In the genomic region with DNA sequence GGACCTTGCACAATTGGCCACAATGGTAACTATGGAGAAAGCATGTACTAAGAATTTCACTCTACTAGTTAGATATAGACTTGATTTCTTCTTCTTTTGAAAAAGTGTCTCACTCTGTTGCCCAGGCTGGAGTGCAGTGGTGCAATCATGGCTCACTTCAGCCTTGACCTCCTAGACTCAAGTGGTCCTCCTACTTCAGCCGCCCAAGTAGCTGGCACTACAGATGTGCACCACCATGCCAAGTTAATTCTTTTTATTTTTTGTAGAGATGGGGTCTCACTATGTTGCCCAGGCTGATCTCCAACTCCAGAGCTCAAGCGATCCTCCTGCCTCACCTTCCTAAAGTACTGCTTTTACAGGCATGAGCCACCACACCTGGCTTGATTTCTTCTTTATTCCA, we compare ENCODE assay signal across 39 cellular contexts.
"Had no signal": no experiment of that assay in that cellular context is flagged by ENCODE, and none has a peak within 500 bp of the region (broad histone marks: within the 10 kb centered on the region; RNA-seq: fewer than 3 reads in every experiment).

No MANE protein-coding gene starts in this region.

- H3K36me3 Mint-ChIP-seq: activated naive CD4-positive, alpha-beta T cell treated with anti-CD3 and anti-CD28 coated beads, Interleukin-2, amount 10 ng/mL, durations not matched to agents 7 days and 5 days; activated naive CD4-positive, alpha-beta T cell treated with anti-CD3 and anti-CD28 coated beads, Interleukin-2, amount 50 U/mL, for 24 hours; activated naive CD4-positive, alpha-beta T cell treated with anti-CD3 and anti-CD28 coated beads, Interleukin-2, amount 50 U/mL, for 72 hours; activated naive CD8-positive, alpha-beta T cell; activated naive CD8-positive, alpha-beta T cell treated with anti-CD3 and anti-CD28 coated beads for 36 hours; activated naive CD8-positive, alpha-beta T cell treated with anti-CD3 and anti-CD28 coated beads, Interleukin-2, amount 10 ng/mL, durations not matched to agents 7 days and 5 days; brain had no signal

- FAIRE-seq: astrocyte, bronchial epithelial cell had no signal

- H3K4me3 Mint-ChIP-seq: activated naive CD4-positive, alpha-beta T cell treated with anti-CD3 and anti-CD28 coated beads for 36 hours; activated naive CD4-positive, alpha-beta T cell treated with anti-CD3 and anti-CD28 coated beads, Interleukin-2, amount 10 ng/mL, durations not matched to agents 7 days and 5 days; activated naive CD4-positive, alpha-beta T cell treated with anti-CD3 and anti-CD28 coated beads, Interleukin-2, amount 50 U/mL, for 24 hours; activated naive CD8-positive, alpha-beta T cell; activated naive CD8-positive, alpha-beta T cell treated with anti-CD3 and anti-CD28 coated beads for 36 hours; activated naive CD8-positive, alpha-beta T cell treated with anti-CD3 and anti-CD28 coated beads, Interleukin-2, amount 10 ng/mL, durations not matched to agents 7 days and 5 days; activated naive CD8-positive, alpha-beta T cell treated with anti-CD3 and anti-CD28 coated beads, Interleukin-2, amount 50 U/mL, for 24 hours; activated T-cell treated with anti-CD3 and anti-CD28 coated beads, Interleukin-2, amount 50 U/mL, for 24 hours; activated T-cell treated with anti-CD3 and anti-CD28 coated beads, Interleukin-2, amount 50 U/mL, for 4 hours; activated T-cell treated with anti-CD3 and anti-CD28 coated beads, Interleukin-2, amount 50 U/mL, for 72 hours; activated T-helper 1 cell treated with anti-CD3 and anti-CD28 coated beads, Interleukin-12 subunit alpha, Interleukin-12 subunit beta, Interleukin-2, Interleukin-4 antibody, amounts not matched to agents 30 ng/mL and 10 ng/mL and 1 ng/mL, durations not matched to agents 14 hours and 24 hours and 36 hours; activated T-helper 17 cell treated with anti-CD3 and anti-CD28 coated beads, Interleukin-2, amount 50 U/mL, for 72 hours; brain; central memory CD8-positive, alpha-beta T cell had no signal

- H3K4me1 ChIP-seq: adrenal gland, ascending aorta, breast epithelium had no signal

- H3K9me3 ChIP-seq: adrenal gland, ascending aorta, body of pancreas, breast epithelium had no signal

- H3K9me3 Mint-ChIP-seq: activated naive CD4-positive, alpha-beta T cell treated with anti-CD3 and anti-CD28 coated beads for 36 hours; activated naive CD4-positive, alpha-beta T cell treated with anti-CD3 and anti-CD28 coated beads, Interleukin-2, amount 10 ng/mL, durations not matched to agents 7 days and 5 days; activated naive CD4-positive, alpha-beta T cell treated with anti-CD3 and anti-CD28 coated beads, Interleukin-2, amount 50 U/mL, for 24 hours; activated naive CD4-positive, alpha-beta T cell treated with anti-CD3 and anti-CD28 coated beads, Interleukin-2, amount 50 U/mL, for 72 hours; activated naive CD8-positive, alpha-beta T cell treated with anti-CD3 and anti-CD28 coated beads for 36 hours; activated naive CD8-positive, alpha-beta T cell treated with anti-CD3 and anti-CD28 coated beads, Interleukin-2, amount 10 ng/mL, durations not matched to agents 7 days and 5 days; activated naive CD8-positive, alpha-beta T cell treated with anti-CD3 and anti-CD28 coated beads, Interleukin-2, amount 50 U/mL, for 24 hours; activated T-cell treated with anti-CD3 and anti-CD28 coated beads, Interleukin-2, amount 50 U/mL, for 24 hours; activated T-cell treated with anti-CD3 and anti-CD28 coated beads, Interleukin-2, amount 50 U/mL, for 4 hours; activated T-cell treated with anti-CD3 and anti-CD28 coated beads, Interleukin-2, amount 50 U/mL, for 72 hours; activated T-helper 1 cell treated with anti-CD3 and anti-CD28 coated beads, Interleukin-12 subunit alpha, Interleukin-12 subunit beta, Interleukin-2, Interleukin-4 antibody, amounts not matched to agents 30 ng/mL and 10 ng/mL and 1 ng/mL, durations not matched to agents 14 hours and 24 hours and 36 hours; activated T-helper 17 cell treated with anti-CD3 and anti-CD28 coated beads, Interleukin-2, amount 50 U/mL, for 72 hours; activated T-helper 2 cell treated with anti-CD3 and anti-CD28 coated beads, Interferon-gamma antibody, Interleukin-2, Interleukin-4, amounts not matched to agents 10 μg/mL and 5 μg/mL and 100 μg/mL, durations not matched to agents 14 hours and 24 hours and 36 hours; central memory CD8-positive, alpha-beta T cell had no signal

- ATAC-seq: activated naive CD4-positive, alpha-beta T cell treated with anti-CD3 and anti-CD28 coated beads, Interleukin-2, amount 50 U/mL, for 72 hours; activated naive CD8-positive, alpha-beta T cell treated with anti-CD3 and anti-CD28 coated beads, Interleukin-2, amount 50 U/mL, for 24 hours; activated T-cell treated with anti-CD3 and anti-CD28 coated beads, Interleukin-2, amount 50 U/mL, for 4 hours; activated T-cell treated with anti-CD3 and anti-CD28 coated beads, Interleukin-2, amount 50 U/mL, for 72 hours; activated T-helper 17 cell treated with anti-CD3 and anti-CD28 coated beads, Interleukin-2, amount 50 U/mL, for 72 hours; body of pancreas had no signal

- H3K27ac ChIP-seq: adrenal gland, ascending aorta, body of pancreas, brain microvascular endothelial cell, breast epithelium, cardiac muscle cell had no signal

- H3K4me3 ChIP-seq: adrenal gland, ascending aorta, body of pancreas, breast epithelium, cardiac muscle cell had no signal

- H3K4me1 Mint-ChIP-seq: activated naive CD4-positive, alpha-beta T cell treated with anti-CD3 and anti-CD28 coated beads, Interleukin-2, amount 10 ng/mL, durations not matched to agents 7 days and 5 days; activated naive CD4-positive, alpha-beta T cell treated with anti-CD3 and anti-CD28 coated beads, Interleukin-2, amount 50 U/mL, for 24 hours; activated naive CD8-positive, alpha-beta T cell treated with anti-CD3 and anti-CD28 coated beads, Interleukin-2, amount 10 ng/mL, durations not matched to agents 7 days and 5 days; activated T-helper 17 cell treated with anti-CD3 and anti-CD28 coated beads, Interleukin-2, amount 50 U/mL, for 72 hours; brain; central memory CD8-positive, alpha-beta T cell had no signal

- H3K27ac Mint-ChIP-seq: activated naive CD4-positive, alpha-beta T cell treated with anti-CD3 and anti-CD28 coated beads for 36 hours; activated naive CD4-positive, alpha-beta T cell treated with anti-CD3 and anti-CD28 coated beads, Interleukin-2, amount 10 ng/mL, durations not matched to agents 7 days and 5 days; activated naive CD4-positive, alpha-beta T cell treated with anti-CD3 and anti-CD28 coated beads, Interleukin-2, amount 50 U/mL, for 24 hours; activated naive CD4-positive, alpha-beta T cell treated with anti-CD3 and anti-CD28 coated beads, Interleukin-2, amount 50 U/mL, for 72 hours; activated naive CD8-positive, alpha-beta T cell; activated naive CD8-positive, alpha-beta T cell treated with anti-CD3 and anti-CD28 coated beads for 36 hours; activated naive CD8-positive, alpha-beta T cell treated with anti-CD3 and anti-CD28 coated beads, Interleukin-2, amount 10 ng/mL, durations not matched to agents 7 days and 5 days; activated naive CD8-positive, alpha-beta T cell treated with anti-CD3 and anti-CD28 coated beads, Interleukin-2, amount 50 U/mL, for 24 hours; activated T-cell treated with anti-CD3 and anti-CD28 coated beads, Interleukin-2, amount 50 U/mL, for 24 hours; activated T-cell treated with anti-CD3 and anti-CD28 coated beads, Interleukin-2, amount 50 U/mL, for 72 hours; activated T-helper 1 cell treated with anti-CD3 and anti-CD28 coated beads, Interleukin-12 subunit alpha, Interleukin-12 subunit beta, Interleukin-2, Interleukin-4 antibody, amounts not matched to agents 30 ng/mL and 10 ng/mL and 1 ng/mL, durations not matched to agents 14 hours and 24 hours and 36 hours; activated T-helper 17 cell treated with anti-CD3 and anti-CD28 coated beads, Interleukin-2, amount 50 U/mL, for 72 hours; activated T-helper 2 cell treated with anti-CD3 and anti-CD28 coated beads, Interferon-gamma antibody, Interleukin-2, Interleukin-4, amounts not matched to agents 10 μg/mL and 5 μg/mL and 100 μg/mL, durations not matched to agents 14 hours and 24 hours and 36 hours; brain had no signal

- H3K36me3 ChIP-seq: adrenal gland, ascending aorta, brain microvascular endothelial cell, breast epithelium, cardiac muscle cell had no signal

- H3K27me3 ChIP-seq: ascending aorta, body of pancreas, brain microvascular endothelial cell, breast epithelium, cardiac muscle cell had no signal

- DNase-seq: activated effector memory CD4-positive, alpha-beta T cell treated with anti-CD3 and anti-CD28 coated beads, Interleukin-2, amount 50 U/mL, for 16 hours; activated effector memory CD4-positive, alpha-beta T cell treated with Interleukin-2 at 50 U/mL for 16 hours; activated gamma-delta T cell; activated gamma-delta T cell treated with Interleukin-2 at 50 U/mL for 16 hours; activated naive CD4-positive, alpha-beta T cell; activated naive CD4-positive, alpha-beta T cell treated with anti-CD3 and anti-CD28 coated beads for 36 hours; activated naive CD4-positive, alpha-beta T cell treated with anti-CD3 and anti-CD28 coated beads, Interleukin-2, amount 10 ng/mL, durations not matched to agents 7 days and 5 days; activated naive CD4-positive, alpha-beta T cell treated with anti-CD3 and anti-CD28 coated beads, Interleukin-2, amount 50 U/mL, for 16 hours; activated naive CD4-positive, alpha-beta T cell treated with Interleukin-2 at 50 U/mL for 16 hours; activated naive CD8-positive, alpha-beta T cell treated with anti-CD3 and anti-CD28 coated beads for 36 hours; activated naive CD8-positive, alpha-beta T cell treated with anti-CD3 and anti-CD28 coated beads, Interleukin-2, amount 10 ng/mL, durations not matched to agents 7 days and 5 days; activated naive CD8-positive, alpha-beta T cell treated with anti-CD3 and anti-CD28 coated beads, Interleukin-2, amount 50 U/mL, for 24 hours; activated T-cell treated with anti-CD3 and anti-CD28 coated beads, Interleukin-2, amount 50 U/mL, for 24 hours; activated T-cell treated with anti-CD3 and anti-CD28 coated beads, Interleukin-2, amount 50 U/mL, for 4 hours; activated T-cell treated with anti-CD3 and anti-CD28 coated beads, Interleukin-2, amount 50 U/mL, for 48 hours; activated T-cell treated with anti-CD3 and anti-CD28 coated beads, Interleukin-2, amount 50 U/mL, for 72 hours; adrenal gland; amniotic stem cell; amygdala; anterior cingulate cortex; aorta; body of pancreas; brain microvascular endothelial cell; caudate nucleus; central memory CD4-positive, alpha-beta T cell; cerebellar nuclear complex had no signal
